ENCODE assay signal across 27 cellular contexts in genomic region chr7:149850007-149850594, GRCh38. TPM values are rescaled to one million over a fixed set of nuclear protein-coding genes. Genes with fewer than 3 reads are reported as not detected.
DNase-seq lines count a peak whose midpoint lies in the region; ATAC-seq, FAIRE-seq and TF ChIP-seq lines count a peak whose summit lies in the region.
"Had no signal": no experiment of that assay in that cellular context is flagged by ENCODE, and none has a peak within 500 bp of the region (broad histone marks: within the 10 kb centered on the region; RNA-seq: fewer than 3 reads in every experiment).

No MANE protein-coding gene starts in this region.

- TF ChIP-seq CTCF in natural killer cell (IDR thresholded peaks at IDR 0.05) (no peak), astrocyte (IDR thresholded peaks at IDR 0.05; ENCODE audit: insufficient read depth, low read depth, low read length) (no peak)

- H3K79me2 ChIP-seq in astrocyte (ENCODE audit: insufficient read depth, low read length) = no peaks in the 10 kb centered on the region

- H3K27ac Mint-ChIP-seq in natural killer cell treated with Interleukin-12 subunit alpha and Interleukin-12 subunit beta and Interleukin-15 and Interleukin-18, amount 100 ng/mL, for 72 hours = no peak overlapping the region
- H3K27ac Mint-ChIP-seq in natural killer cell = no peak overlapping the region
- H3K27ac Mint-ChIP-seq in astrocyte (ENCODE audit: unreplicated experiment) = no peak overlapping the region
- peak overlapping the region in 1 of 2 donors; percentile 79 for H3K27ac Mint-ChIP-seq in stimulated activated naive CD8-positive, alpha-beta T cell treated with anti-CD3 and anti-CD28 coated beads, Interleukin-15, amount 100 ng/mL, for 72 hours

- no peak overlapping the region for H3K4me3 ChIP-seq in astrocyte (ENCODE audit: insufficient read depth, low read depth, low read length)
- H3K4me3 ChIP-seq: cardiac muscle cell, coronary artery, heart right ventricle had no signal

- no peak overlapping the region for H3K4me3 Mint-ChIP-seq in natural killer cell treated with Interleukin-12 subunit alpha and Interleukin-12 subunit beta and Interleukin-15 and Interleukin-18, amount 100 ng/mL, for 72 hours
- H3K4me3 Mint-ChIP-seq in natural killer cell (no peak overlapping the region), astrocyte (ENCODE audit: unreplicated experiment) (no peak overlapping the region)
- peak overlapping the region; percentile 4 to 14 for H3K4me3 Mint-ChIP-seq in stimulated activated naive CD8-positive, alpha-beta T cell treated with anti-CD3 and anti-CD28 coated beads, Interleukin-15, amount 100 ng/mL, for 72 hours
- H3K4me3 Mint-ChIP-seq: activated T-cell treated with anti-CD3 and anti-CD28 coated beads, Interleukin-2, amount 50 U/mL, for 4 hours; CD8-positive, alpha-beta memory T cell had no signal

- H2AFZ ChIP-seq in astrocyte (ENCODE audit: low read depth, low read length) = no peak overlapping the region

- no peak overlapping the region for H3K9ac ChIP-seq in astrocyte (ENCODE audit: low read length)

- no peaks in the 10 kb centered on the region for H3K9me3 ChIP-seq in astrocyte (ENCODE audit: insufficient read depth, low read depth, low read length)
- H3K9me3 ChIP-seq: heart right ventricle had no signal

- H3K4me2 ChIP-seq in astrocyte (ENCODE audit: low read length) = no peak overlapping the region

- ATAC-seq in natural killer cell treated with Interleukin-12 subunit alpha and Interleukin-12 subunit beta and Interleukin-15 and Interleukin-18, amount 100 ng/mL, for 72 hours = no peak
- ATAC-seq in natural killer cell = no peak
- ATAC-seq in stimulated activated naive CD8-positive, alpha-beta T cell treated with anti-CD3 and anti-CD28 coated beads, Interleukin-15, amount 100 ng/mL, for 72 hours = no peak
- ATAC-seq: activated T-cell treated with anti-CD3 and anti-CD28 coated beads, Interleukin-2, amount 50 U/mL, for 4 hours; esophagus mucosa; foreskin keratinocyte; heart right ventricle had no signal

- peaks cover 0 to 3% of the 10 kb centered on the region in 2 donors for H3K4me1 Mint-ChIP-seq in natural killer cell treated with Interleukin-12 subunit alpha and Interleukin-12 subunit beta and Interleukin-15 and Interleukin-18, amount 100 ng/mL, for 72 hours (ENCODE audit: low read depth in 2 of 2)
- H3K4me1 Mint-ChIP-seq in natural killer cell (peaks cover 0 to 5% of the 10 kb centered on the region in 2 donors), astrocyte (ENCODE audit: low read depth, unreplicated experiment) (peaks cover 17% of the 10 kb centered on the region)
- peaks cover 36% of the 10 kb centered on the region for H3K4me1 Mint-ChIP-seq in stimulated activated naive CD8-positive, alpha-beta T cell treated with anti-CD3 and anti-CD28 coated beads, Interleukin-15, amount 100 ng/mL, for 72 hours

- H3K36me3 Mint-ChIP-seq in natural killer cell treated with Interleukin-12 subunit alpha and Interleukin-12 subunit beta and Interleukin-15 and Interleukin-18, amount 100 ng/mL, for 72 hours = peaks cover 4% of the 10 kb centered on the region
- H3K36me3 Mint-ChIP-seq in natural killer cell (no peaks in the 10 kb centered on the region), astrocyte (ENCODE audit: low read depth, unreplicated experiment) (peaks cover 10% of the 10 kb centered on the region)

- DNase-seq in natural killer cell treated with Interleukin-12 subunit alpha and Interleukin-12 subunit beta and Interleukin-15 and Interleukin-18, amount 100 ng/mL, for 72 hours (ENCODE audit: low spot score) = peak; percentile 28
- DNase-seq in natural killer cell (no peak), astrocyte (ENCODE audit: low read depth) (peak; percentile 39), medulla oblongata (ENCODE audit: extremely low spot score) (peak; percentile 56), HuH-7.5 (ENCODE audit: low spot score) (no peak)
- DNase-seq in stimulated activated naive CD8-positive, alpha-beta T cell treated with anti-CD3 and anti-CD28 coated beads, Interleukin-15, amount 100 ng/mL, for 72 hours = no peak
- DNase-seq in activated CD4-positive, alpha-beta T cell treated with anti-CD3 and anti-CD28 coated beads for 4 hours = no peak
- DNase-seq in stimulated activated CD8-positive, alpha-beta memory T cell treated with anti-CD3 and anti-CD28 coated beads, Interleukin-4, amount 100 ng/mL, for 48 hours = no peak
- DNase-seq: activated CD4-positive, alpha-beta T cell treated with anti-CD3 and anti-CD28 coated beads for 1 hour; activated gamma-delta T cell treated with Interleukin-2 at 50 U/mL for 16 hours; activated T-cell treated with anti-CD3 and anti-CD28 coated beads, Interleukin-2, amount 50 U/mL, for 4 hours; DMS153; foreskin keratinocyte; GDM1; heart right ventricle; NCI-H146; NCI-H2107; small intestine; stimulated activated CD4-positive, alpha-beta T cell treated with anti-CD3 and anti-CD28 coated beads, Interleukin-1b, Interleukin-23, amount 100 ng/mL, for 48 hours; trophoblast cell had no signal

- no peak for FAIRE-seq in astrocyte (lab: Jason Lieb, UNC)
- FAIRE-seq: A204.1, GM19239, small intestine had no signal

- no peaks in the 10 kb centered on the region for H3K27me3 Mint-ChIP-seq in natural killer cell treated with Interleukin-12 subunit alpha and Interleukin-12 subunit beta and Interleukin-15 and Interleukin-18, amount 100 ng/mL, for 72 hours
- H3K27me3 Mint-ChIP-seq in natural killer cell (ENCODE audit: low read depth in 2 of 2) = no peaks in the 10 kb centered on the region
- H3K27me3 Mint-ChIP-seq in astrocyte (ENCODE audit: low read depth, unreplicated experiment) = peaks cover 8% of the 10 kb centered on the region
- H3K27me3 Mint-ChIP-seq in stimulated activated naive CD8-positive, alpha-beta T cell treated with anti-CD3 and anti-CD28 coated beads, Interleukin-15, amount 100 ng/mL, for 72 hours = no peaks in the 10 kb centered on the region
- H3K27me3 Mint-ChIP-seq: CD8-positive, alpha-beta memory T cell had no signal

- no peaks in the 10 kb centered on the region for H3K36me3 ChIP-seq in astrocyte (ENCODE audit: insufficient read depth, low read length)

- intact Hi-C loops in natural killer cell (cut with micrococcal nuclease) = no loop called here

- no peaks in the 10 kb centered on the region for H3K9me3 Mint-ChIP-seq in natural killer cell treated with Interleukin-12 subunit alpha and Interleukin-12 subunit beta and Interleukin-15 and Interleukin-18, amount 100 ng/mL, for 72 hours
- H3K9me3 Mint-ChIP-seq in natural killer cell (no peaks in the 10 kb centered on the region), astrocyte (ENCODE audit: unreplicated experiment) (no peaks in the 10 kb centered on the region)
- no peaks in the 10 kb centered on the region for H3K9me3 Mint-ChIP-seq in stimulated activated naive CD8-positive, alpha-beta T cell treated with anti-CD3 and anti-CD28 coated beads, Interleukin-15, amount 100 ng/mL, for 72 hours
- H3K9me3 Mint-ChIP-seq: activated T-cell treated with anti-CD3 and anti-CD28 coated beads, Interleukin-2, amount 50 U/mL, for 4 hours; CD8-positive, alpha-beta memory T cell had no signal

- H3K27ac ChIP-seq in astrocyte (ENCODE audit: low read depth, low read length) = no peak overlapping the region
- H3K27ac ChIP-seq: cardiac muscle cell, coronary artery, foreskin keratinocyte, heart right ventricle, HL-60 had no signal

- H3K4me1 ChIP-seq in astrocyte (ENCODE audit: insufficient read depth, low read length) = peaks cover 16% of the 10 kb centered on the region

- no peaks in the 10 kb centered on the region for H4K20me1 ChIP-seq in astrocyte (ENCODE audit: insufficient read depth, low read length)

- H3K27me3 ChIP-seq in astrocyte (ENCODE audit: insufficient read depth, low read length) = no peaks in the 10 kb centered on the region
- H3K27me3 ChIP-seq: cardiac muscle cell, foreskin keratinocyte, heart right ventricle had no signal

RNA-seq across cellular contexts. Expression of gene ZNF862, which starts 11.9 kb away (rescaled TPM):
- 10 to 100 TPM; 18.8 to 19.1 TPM for total RNA-seq in natural killer cell treated with Interleukin-12 subunit alpha and Interleukin-12 subunit beta and Interleukin-15 and Interleukin-18, amount 100 ng/mL, for 72 hours
- total RNA-seq in natural killer cell = 10 to 100 TPM; 21.4 to 28.9 (median 21.7) TPM
- 11.0 and 13.2 TPM in 2 replicates for total RNA-seq in astrocyte

RNA-seq across cellular contexts. Expression of gene ATP6V0E2, which starts 23.7 kb away (rescaled TPM):
- total RNA-seq in natural killer cell treated with Interleukin-12 subunit alpha and Interleukin-12 subunit beta and Interleukin-15 and Interleukin-18, amount 100 ng/mL, for 72 hours = 10 to 100 TPM; 32.6 to 64.3 TPM
- total RNA-seq in natural killer cell (10 to 100 TPM; 23.2 to 39.4 (median 34.9) TPM), astrocyte (14.2 and 16.0 TPM in 2 replicates)

Comparison
In these comparisons a context has a peak if more than half of its experiments do, and no peak if none do; other contexts are left out.
1. DNase-seq: peak in natural killer cell treated with Interleukin-12 subunit alpha and Interleukin-12 subunit beta and Interleukin-15 and Interleukin-18, amount 100 ng/mL, for 72 hours (single experiment), astrocyte (single experiment) and medulla oblongata (single experiment); none in natural killer cell (single experiment), stimulated activated naive CD8-positive, alpha-beta T cell treated with anti-CD3 and anti-CD28 coated beads, Interleukin-15, amount 100 ng/mL, for 72 hours (0 of 2), activated CD4-positive, alpha-beta T cell treated with anti-CD3 and anti-CD28 coated beads for 4 hours (0 of 2), HuH-7.5 (single experiment) and stimulated activated CD8-positive, alpha-beta memory T cell treated with anti-CD3 and anti-CD28 coated beads, Interleukin-4, amount 100 ng/mL, for 48 hours (single experiment).
2. H3K4me3 Mint-ChIP-seq: peak in stimulated activated naive CD8-positive, alpha-beta T cell treated with anti-CD3 and anti-CD28 coated beads, Interleukin-15, amount 100 ng/mL, for 72 hours (2 of 2); none in natural killer cell treated with Interleukin-12 subunit alpha and Interleukin-12 subunit beta and Interleukin-15 and Interleukin-18, amount 100 ng/mL, for 72 hours (single experiment), natural killer cell (single experiment) and astrocyte (single experiment).